In the genomic region with DNA sequence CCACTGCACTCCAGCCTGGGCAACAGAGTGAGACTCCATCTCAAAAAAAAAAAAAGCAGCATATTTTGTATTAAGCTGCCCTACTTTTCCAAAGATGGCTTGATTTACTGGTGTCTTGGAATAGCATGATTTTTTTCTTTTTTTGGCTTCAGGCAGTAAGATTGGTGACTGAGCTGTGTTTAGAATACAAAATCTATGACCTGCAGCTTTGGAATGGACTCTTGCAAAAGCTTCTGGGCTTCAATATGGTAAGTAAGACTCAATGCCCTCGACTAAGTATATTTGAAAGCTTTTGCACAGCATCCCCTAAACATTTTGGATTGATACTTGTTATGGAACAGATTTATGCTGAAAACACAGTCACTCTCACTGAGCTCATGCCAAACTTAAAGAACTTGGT, we compare ENCODE assay signal across 19 cellular contexts.
"Had no signal": no experiment of that assay in that cellular context is flagged by ENCODE, and none has a peak within 500 bp of the region (broad histone marks: within the 10 kb centered on the region; RNA-seq: fewer than 3 reads in every experiment).

No MANE protein-coding gene starts in this region.

- DNase-seq: activated CD4-positive, alpha-beta T cell treated with anti-CD3 and anti-CD28 coated beads for 1 hour; activated CD8-positive, alpha-beta memory T cell treated with anti-CD3 and anti-CD28 coated beads, Interleukin-2, amount 50 U/mL, for 4 hours; activated CD8-positive, alpha-beta T cell treated with anti-CD3 and anti-CD28 coated beads for 36 hours; activated naive CD4-positive, alpha-beta T cell treated with Interleukin-2 at 50 U/mL for 16 hours; adrenal gland; body of pancreas; cortex of kidney; effector memory CD8-positive, alpha-beta T cell; gastrocnemius medialis; left colon; naive thymus-derived CD4-positive, alpha-beta T cell; posterior cingulate gyrus; T-cell; T1000; transverse colon had no signal

- H3K4me3 ChIP-seq: adrenal gland, body of pancreas, gastrocnemius medialis, hepatocyte, right atrium auricular region, skin epidermis, transverse colon had no signal

- H3K27me3 ChIP-seq: adrenal gland, body of pancreas, gastrocnemius medialis, hepatocyte, right atrium auricular region, transverse colon had no signal

- H3K27ac ChIP-seq: adrenal gland, body of pancreas, epithelial cell of prostate, gastrocnemius medialis, hepatocyte, right atrium auricular region, skin epidermis had no signal

- H3K9me3 ChIP-seq: adrenal gland, body of pancreas, gastrocnemius medialis, right atrium auricular region, transverse colon had no signal

- H3K4me1 ChIP-seq: body of pancreas, gastrocnemius medialis, right atrium auricular region, transverse colon had no signal

- H3K36me3 ChIP-seq: adrenal gland, gastrocnemius medialis, right atrium auricular region, transverse colon had no signal
